1 cellular context compared by ENCODE assay signal in the genomic region with DNA sequence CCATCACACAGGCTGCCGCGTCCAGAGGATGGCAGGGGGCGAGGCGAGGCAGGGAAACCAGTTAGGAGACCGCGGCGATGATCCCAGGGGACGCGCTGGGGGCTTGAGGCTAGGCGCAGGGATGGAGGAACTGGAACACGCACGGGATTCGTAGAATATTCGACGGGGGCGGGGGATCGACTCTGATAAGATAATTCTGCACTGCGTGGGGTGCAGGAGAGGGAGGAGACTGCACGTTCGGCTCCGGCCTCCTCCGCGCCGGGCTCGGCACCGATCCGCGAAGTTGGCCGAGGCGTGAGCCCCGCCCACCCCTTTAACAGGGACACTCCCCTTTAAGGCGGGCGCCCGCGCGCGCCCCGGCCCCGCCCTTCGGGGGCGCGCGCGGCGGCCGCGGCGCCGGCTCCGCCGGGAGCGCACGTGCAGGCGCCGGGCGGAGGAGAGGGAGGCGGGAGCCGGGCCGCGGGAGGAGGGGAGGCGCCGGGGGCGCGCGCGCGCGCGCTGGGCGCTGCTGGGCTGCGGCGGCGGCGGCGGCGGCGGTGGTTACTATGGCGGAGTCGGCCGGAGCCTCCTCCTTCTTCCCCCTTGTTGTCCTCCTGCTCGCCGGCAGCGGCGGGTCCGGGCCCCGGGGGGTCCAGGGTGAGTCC.
TF ChIP-seq lines count a peak whose summit lies in the region.

A gene (plus strand): TSS at position 501 of the 644 bp plus-strand sequence. CDS start 45 bp downstream, at position 546.

TF ChIP-seq in K562, 482 proteins besides CTCF, POLR2A, EP300 and RAD21 (continued from another document and continues in another):
- TF ChIP-seq, protein P1, sequence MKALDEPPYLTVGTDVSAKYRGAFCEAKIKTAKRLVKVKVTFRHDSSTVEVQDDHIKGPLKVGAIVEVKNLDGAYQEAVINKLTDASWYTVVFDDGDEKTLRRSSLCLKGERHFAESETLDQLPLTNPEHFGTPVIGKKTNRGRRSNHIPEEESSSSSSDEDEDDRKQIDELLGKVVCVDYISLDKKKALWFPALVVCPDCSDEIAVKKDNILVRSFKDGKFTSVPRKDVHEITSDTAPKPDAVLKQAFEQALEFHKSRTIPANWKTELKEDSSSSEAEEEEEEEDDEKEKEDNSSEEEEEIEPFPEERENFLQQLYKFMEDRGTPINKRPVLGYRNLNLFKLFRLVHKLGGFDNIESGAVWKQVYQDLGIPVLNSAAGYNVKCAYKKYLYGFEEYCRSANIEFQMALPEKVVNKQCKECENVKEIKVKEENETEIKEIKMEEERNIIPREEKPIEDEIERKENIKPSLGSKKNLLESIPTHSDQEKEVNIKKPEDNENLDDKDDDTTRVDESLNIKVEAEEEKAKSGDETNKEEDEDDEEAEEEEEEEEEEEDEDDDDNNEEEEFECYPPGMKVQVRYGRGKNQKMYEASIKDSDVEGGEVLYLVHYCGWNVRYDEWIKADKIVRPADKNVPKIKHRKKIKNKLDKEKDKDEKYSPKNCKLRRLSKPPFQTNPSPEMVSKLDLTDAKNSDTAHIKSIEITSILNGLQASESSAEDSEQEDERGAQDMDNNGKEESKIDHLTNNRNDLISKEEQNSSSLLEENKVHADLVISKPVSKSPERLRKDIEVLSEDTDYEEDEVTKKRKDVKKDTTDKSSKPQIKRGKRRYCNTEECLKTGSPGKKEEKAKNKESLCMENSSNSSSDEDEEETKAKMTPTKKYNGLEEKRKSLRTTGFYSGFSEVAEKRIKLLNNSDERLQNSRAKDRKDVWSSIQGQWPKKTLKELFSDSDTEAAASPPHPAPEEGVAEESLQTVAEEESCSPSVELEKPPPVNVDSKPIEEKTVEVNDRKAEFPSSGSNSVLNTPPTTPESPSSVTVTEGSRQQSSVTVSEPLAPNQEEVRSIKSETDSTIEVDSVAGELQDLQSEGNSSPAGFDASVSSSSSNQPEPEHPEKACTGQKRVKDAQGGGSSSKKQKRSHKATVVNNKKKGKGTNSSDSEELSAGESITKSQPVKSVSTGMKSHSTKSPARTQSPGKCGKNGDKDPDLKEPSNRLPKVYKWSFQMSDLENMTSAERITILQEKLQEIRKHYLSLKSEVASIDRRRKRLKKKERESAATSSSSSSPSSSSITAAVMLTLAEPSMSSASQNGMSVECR (CRISPR knock-in tag; IDR thresholded peaks at IDR 0.05), result no peak
- TF ChIP-seq MAFF (IDR thresholded peaks at IDR 0.05; ENCODE audit: low read length) (no peak), L3MBTL2 (IDR thresholded peaks at IDR 0.05) (peak; percentile 97), ARID1B (IDR thresholded peaks at IDR 0.05) (0 out of 2 replicates have a peak, but pooled peaks have one; percentile 28), EP400 (IDR thresholded peaks at IDR 0.05) (no peak), SMAD4 (CRISPR knock-in tag; conservative IDR thresholded peaks at IDR 0.05) (peak; percentile 69; the same call in 1 of the 2 replicates), NR2F6 (CRISPR knock-in tag; IDR thresholded peaks at IDR 0.05) (no peak), ZNF197 (CRISPR knock-in tag; IDR thresholded peaks at IDR 0.05; ENCODE audit: low read depth) (peak; percentile 95), SMARCA5 (IDR thresholded peaks at IDR 0.05) (no peak), ZNF76 (CRISPR knock-in tag; IDR thresholded peaks at IDR 0.05; ENCODE audit: borderline replicate concordance) (no peak), DIDO1 (tag; IDR thresholded peaks at IDR 0.05; ENCODE audit: low read depth) (no peak), ZNF75A (CRISPR knock-in tag; IDR thresholded peaks at IDR 0.05) (no peak), RFX5 (IDR thresholded peaks at IDR 0.05; ENCODE audit: low read depth, low read length) (no peak), ZNF431 (CRISPR knock-in tag; IDR thresholded peaks at IDR 0.05) (0 out of 2 replicates have a peak, but pooled peaks have one; percentile 59), ZNF3 (CRISPR knock-in tag; IDR thresholded peaks at IDR 0.05) (no peak), CXXC5 (CRISPR knock-in tag; IDR thresholded peaks at IDR 0.05) (peak; percentile 73), ZNF766 (CRISPR knock-in tag; conservative IDR thresholded peaks at IDR 0.05) (peak; percentile 95), NR2C2 (CRISPR knock-in tag; IDR thresholded peaks at IDR 0.05) (no peak), NR2C2 (tag; IDR thresholded peaks at IDR 0.05) (no peak), PHTF2 (CRISPR knock-in tag; IDR thresholded peaks at IDR 0.05) (no peak), PTRF (tag; IDR thresholded peaks at IDR 0.05) (no peak), POLR2G (IDR thresholded peaks at IDR 0.05; ENCODE audit: low read depth, low read length) (peak; percentile 75), NFIX (CRISPR knock-in tag; IDR thresholded peaks at IDR 0.05; ENCODE audit: low read depth) (no peak), ETV6 (IDR thresholded peaks at IDR 0.05; ENCODE audit: borderline replicate concordance in 1 of 2, low read depth in 2 of 2, low read length in 1 of 2) (no peak), ETV6 (CRISPR knock-in tag; IDR thresholded peaks at IDR 0.05; ENCODE audit: borderline replicate concordance) (no peak), FOXJ3 (CRISPR knock-in tag; IDR thresholded peaks at IDR 0.05) (no peak), CBFA2T2 (conservative IDR thresholded peaks at IDR 0.05) (no peak), NCOA4 (IDR thresholded peaks at IDR 0.05; ENCODE audit: partially characterized antibody) (no peak), DPF2 (IDR thresholded peaks at IDR 0.05) (peak; percentile 62)
- TF ChIP-seq, protein P2, sequence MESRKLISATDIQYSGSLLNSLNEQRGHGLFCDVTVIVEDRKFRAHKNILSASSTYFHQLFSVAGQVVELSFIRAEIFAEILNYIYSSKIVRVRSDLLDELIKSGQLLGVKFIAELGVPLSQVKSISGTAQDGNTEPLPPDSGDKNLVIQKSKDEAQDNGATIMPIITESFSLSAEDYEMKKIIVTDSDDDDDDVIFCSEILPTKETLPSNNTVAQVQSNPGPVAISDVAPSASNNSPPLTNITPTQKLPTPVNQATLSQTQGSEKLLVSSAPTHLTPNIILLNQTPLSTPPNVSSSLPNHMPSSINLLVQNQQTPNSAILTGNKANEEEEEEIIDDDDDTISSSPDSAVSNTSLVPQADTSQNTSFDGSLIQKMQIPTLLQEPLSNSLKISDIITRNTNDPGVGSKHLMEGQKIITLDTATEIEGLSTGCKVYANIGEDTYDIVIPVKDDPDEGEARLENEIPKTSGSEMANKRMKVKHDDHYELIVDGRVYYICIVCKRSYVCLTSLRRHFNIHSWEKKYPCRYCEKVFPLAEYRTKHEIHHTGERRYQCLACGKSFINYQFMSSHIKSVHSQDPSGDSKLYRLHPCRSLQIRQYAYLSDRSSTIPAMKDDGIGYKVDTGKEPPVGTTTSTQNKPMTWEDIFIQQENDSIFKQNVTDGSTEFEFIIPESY (CRISPR knock-in tag; IDR thresholded peaks at IDR 0.05), result no peak
- TF ChIP-seq, protein P3, sequence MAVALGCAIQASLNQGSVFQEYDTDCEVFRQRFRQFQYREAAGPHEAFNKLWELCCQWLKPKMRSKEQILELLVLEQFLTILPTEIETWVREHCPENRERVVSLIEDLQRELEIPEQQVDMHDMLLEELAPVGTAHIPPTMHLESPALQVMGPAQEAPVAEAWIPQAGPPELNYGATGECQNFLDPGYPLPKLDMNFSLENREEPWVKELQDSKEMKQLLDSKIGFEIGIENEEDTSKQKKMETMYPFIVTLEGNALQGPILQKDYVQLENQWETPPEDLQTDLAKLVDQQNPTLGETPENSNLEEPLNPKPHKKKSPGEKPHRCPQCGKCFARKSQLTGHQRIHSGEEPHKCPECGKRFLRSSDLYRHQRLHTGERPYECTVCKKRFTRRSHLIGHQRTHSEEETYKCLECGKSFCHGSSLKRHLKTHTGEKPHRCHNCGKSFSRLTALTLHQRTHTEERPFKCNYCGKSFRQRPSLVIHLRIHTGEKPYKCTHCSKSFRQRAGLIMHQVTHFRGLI (CRISPR knock-in tag; IDR thresholded peaks at IDR 0.05), result no peak
- TF ChIP-seq, protein P4, sequence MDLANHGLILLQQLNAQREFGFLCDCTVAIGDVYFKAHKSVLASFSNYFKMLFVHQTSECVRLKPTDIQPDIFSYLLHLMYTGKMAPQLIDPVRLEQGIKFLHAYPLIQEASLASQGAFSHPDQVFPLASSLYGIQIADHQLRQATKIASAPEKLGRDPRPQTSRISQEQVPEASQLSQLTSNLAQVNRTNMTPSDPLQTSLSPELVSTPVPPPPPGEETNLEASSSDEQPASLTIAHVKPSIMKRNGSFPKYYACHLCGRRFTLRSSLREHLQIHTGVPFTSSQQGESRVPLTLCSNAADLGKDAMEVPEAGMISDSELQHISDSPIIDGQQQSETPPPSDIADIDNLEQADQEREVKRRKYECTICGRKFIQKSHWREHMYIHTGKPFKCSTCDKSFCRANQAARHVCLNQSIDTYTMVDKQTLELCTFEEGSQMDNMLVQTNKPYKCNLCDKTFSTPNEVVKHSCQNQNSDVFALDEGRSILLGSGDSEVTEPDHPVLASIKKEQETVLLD (IDR thresholded peaks at IDR 0.05), result no peak
- TF ChIP-seq, protein P5, sequence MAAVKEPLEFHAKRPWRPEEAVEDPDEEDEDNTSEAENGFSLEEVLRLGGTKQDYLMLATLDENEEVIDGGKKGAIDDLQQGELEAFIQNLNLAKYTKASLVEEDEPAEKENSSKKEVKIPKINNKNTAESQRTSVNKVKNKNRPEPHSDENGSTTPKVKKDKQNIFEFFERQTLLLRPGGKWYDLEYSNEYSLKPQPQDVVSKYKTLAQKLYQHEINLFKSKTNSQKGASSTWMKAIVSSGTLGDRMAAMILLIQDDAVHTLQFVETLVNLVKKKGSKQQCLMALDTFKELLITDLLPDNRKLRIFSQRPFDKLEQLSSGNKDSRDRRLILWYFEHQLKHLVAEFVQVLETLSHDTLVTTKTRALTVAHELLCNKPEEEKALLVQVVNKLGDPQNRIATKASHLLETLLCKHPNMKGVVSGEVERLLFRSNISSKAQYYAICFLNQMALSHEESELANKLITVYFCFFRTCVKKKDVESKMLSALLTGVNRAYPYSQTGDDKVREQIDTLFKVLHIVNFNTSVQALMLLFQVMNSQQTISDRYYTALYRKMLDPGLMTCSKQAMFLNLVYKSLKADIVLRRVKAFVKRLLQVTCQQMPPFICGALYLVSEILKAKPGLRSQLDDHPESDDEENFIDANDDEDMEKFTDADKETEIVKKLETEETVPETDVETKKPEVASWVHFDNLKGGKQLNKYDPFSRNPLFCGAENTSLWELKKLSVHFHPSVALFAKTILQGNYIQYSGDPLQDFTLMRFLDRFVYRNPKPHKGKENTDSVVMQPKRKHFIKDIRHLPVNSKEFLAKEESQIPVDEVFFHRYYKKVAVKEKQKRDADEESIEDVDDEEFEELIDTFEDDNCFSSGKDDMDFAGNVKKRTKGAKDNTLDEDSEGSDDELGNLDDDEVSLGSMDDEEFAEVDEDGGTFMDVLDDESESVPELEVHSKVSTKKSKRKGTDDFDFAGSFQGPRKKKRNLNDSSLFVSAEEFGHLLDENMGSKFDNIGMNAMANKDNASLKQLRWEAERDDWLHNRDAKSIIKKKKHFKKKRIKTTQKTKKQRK (IDR thresholded peaks at IDR 0.05; ENCODE audit: borderline replicate concordance, low read depth, low read length), result no peak
- TF ChIP-seq, protein P6, sequence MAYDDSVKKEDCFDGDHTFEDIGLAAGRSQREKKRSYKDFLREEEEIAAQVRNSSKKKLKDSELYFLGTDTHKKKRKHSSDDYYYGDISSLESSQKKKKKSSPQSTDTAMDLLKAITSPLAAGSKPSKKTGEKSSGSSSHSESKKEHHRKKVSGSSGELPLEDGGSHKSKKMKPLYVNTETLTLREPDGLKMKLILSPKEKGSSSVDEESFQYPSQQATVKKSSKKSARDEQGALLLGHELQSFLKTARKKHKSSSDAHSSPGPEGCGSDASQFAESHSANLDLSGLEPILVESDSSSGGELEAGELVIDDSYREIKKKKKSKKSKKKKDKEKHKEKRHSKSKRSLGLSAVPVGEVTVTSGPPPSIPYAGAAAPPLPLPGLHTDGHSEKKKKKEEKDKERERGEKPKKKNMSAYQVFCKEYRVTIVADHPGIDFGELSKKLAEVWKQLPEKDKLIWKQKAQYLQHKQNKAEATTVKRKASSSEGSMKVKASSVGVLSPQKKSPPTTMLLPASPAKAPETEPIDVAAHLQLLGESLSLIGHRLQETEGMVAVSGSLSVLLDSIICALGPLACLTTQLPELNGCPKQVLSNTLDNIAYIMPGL (CRISPR knock-in tag; IDR thresholded peaks at IDR 0.05), result no peak
- TF ChIP-seq, protein P7, sequence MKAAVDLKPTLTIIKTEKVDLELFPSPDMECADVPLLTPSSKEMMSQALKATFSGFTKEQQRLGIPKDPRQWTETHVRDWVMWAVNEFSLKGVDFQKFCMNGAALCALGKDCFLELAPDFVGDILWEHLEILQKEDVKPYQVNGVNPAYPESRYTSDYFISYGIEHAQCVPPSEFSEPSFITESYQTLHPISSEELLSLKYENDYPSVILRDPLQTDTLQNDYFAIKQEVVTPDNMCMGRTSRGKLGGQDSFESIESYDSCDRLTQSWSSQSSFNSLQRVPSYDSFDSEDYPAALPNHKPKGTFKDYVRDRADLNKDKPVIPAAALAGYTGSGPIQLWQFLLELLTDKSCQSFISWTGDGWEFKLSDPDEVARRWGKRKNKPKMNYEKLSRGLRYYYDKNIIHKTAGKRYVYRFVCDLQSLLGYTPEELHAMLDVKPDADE (conservative IDR thresholded peaks at IDR 0.05; ENCODE audit: control insufficient read depth, low read depth, low read length), result no peak
- TF ChIP-seq, protein P8, sequence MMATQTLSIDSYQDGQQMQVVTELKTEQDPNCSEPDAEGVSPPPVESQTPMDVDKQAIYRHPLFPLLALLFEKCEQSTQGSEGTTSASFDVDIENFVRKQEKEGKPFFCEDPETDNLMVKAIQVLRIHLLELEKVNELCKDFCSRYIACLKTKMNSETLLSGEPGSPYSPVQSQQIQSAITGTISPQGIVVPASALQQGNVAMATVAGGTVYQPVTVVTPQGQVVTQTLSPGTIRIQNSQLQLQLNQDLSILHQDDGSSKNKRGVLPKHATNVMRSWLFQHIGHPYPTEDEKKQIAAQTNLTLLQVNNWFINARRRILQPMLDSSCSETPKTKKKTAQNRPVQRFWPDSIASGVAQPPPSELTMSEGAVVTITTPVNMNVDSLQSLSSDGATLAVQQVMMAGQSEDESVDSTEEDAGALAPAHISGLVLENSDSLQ (IDR thresholded peaks at IDR 0.05), result no peak
- TF ChIP-seq, protein P9, sequence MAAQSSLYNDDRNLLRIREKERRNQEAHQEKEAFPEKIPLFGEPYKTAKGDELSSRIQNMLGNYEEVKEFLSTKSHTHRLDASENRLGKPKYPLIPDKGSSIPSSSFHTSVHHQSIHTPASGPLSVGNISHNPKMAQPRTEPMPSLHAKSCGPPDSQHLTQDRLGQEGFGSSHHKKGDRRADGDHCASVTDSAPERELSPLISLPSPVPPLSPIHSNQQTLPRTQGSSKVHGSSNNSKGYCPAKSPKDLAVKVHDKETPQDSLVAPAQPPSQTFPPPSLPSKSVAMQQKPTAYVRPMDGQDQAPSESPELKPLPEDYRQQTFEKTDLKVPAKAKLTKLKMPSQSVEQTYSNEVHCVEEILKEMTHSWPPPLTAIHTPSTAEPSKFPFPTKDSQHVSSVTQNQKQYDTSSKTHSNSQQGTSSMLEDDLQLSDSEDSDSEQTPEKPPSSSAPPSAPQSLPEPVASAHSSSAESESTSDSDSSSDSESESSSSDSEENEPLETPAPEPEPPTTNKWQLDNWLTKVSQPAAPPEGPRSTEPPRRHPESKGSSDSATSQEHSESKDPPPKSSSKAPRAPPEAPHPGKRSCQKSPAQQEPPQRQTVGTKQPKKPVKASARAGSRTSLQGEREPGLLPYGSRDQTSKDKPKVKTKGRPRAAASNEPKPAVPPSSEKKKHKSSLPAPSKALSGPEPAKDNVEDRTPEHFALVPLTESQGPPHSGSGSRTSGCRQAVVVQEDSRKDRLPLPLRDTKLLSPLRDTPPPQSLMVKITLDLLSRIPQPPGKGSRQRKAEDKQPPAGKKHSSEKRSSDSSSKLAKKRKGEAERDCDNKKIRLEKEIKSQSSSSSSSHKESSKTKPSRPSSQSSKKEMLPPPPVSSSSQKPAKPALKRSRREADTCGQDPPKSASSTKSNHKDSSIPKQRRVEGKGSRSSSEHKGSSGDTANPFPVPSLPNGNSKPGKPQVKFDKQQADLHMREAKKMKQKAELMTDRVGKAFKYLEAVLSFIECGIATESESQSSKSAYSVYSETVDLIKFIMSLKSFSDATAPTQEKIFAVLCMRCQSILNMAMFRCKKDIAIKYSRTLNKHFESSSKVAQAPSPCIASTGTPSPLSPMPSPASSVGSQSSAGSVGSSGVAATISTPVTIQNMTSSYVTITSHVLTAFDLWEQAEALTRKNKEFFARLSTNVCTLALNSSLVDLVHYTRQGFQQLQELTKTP (IDR thresholded peaks at IDR 0.05; ENCODE audit: low read depth in 1 of 2, partially characterized antibody in 2 of 2), result no peak
